ENCODE assay signal across 8 cellular contexts in the genomic region with DNA sequence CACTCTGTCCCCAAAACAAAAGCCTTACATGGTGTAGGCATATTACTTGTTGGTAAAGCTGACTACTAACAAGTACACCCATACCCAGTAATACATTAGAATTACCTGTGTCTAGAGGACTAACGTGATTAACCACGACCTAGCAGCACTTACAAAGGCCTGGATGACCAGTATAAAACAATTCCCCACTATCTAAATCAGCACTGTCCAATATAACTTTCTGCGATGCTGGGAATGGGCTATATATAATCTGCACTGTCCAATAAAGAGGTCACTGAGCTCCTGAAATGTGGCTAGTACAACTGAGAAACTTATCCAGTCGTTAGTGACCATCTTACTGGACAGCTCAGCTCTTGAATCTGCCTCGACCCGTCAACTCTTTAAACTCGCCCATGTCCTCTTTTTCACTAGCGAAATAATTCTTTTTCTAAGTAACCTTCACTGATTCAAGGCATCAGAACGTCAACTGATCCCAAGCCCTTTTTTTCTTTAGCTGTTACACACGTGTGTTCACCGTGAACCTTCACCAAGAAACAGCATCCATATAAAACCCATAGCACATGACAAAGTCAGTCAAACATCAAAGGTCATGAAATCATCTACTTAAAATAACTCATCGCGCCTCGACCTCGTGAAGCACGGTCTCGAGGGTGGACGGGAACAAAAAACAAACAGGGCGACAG. TPM values are rescaled to one million over a fixed set of nuclear protein-coding genes. Genes with fewer than 3 reads are reported as not detected.
DNase-seq lines count a peak whose midpoint lies in the region; ATAC-seq and TF ChIP-seq lines count a peak whose summit lies in the region.

No MANE protein-coding gene starts in this region.

- H3K36me3 Mint-ChIP-seq in naive thymus-derived CD8-positive, alpha-beta T cell: peaks cover 0 to 1% (median 0%) of the 10 kb centered on the region in 3 donors

- peaks cover 26% of the 10 kb centered on the region for H3K4me1 ChIP-seq in cardiac muscle cell (ENCODE audit: low read depth)
- H3K4me1 ChIP-seq in OCI-LY1 (ENCODE audit: insufficient read depth, low read length, severe bottlenecking): peaks cover 45% of the 10 kb centered on the region
- peaks cover 9% of the 10 kb centered on the region for H3K4me1 ChIP-seq in ectodermal cell (ENCODE audit: control insufficient read depth, insufficient read depth, low read length)

- intact Hi-C loops in Right ventricle myocardium inferior (cut with DNase I): loop anchor here (2.0 to 10.0 kb wide), 4 partner anchors 28 to 382 kb away; a partner anchor contains a TSS

- H3K9me2 ChIP-seq in OCI-LY1 (ENCODE audit: low read depth, low read length): no peaks in the 10 kb centered on the region

- H3K36me3 ChIP-seq in cardiac muscle cell (no peaks in the 10 kb centered on the region), OCI-LY1 (ENCODE audit: insufficient read depth, low read length) (peaks cover under 1% of the 10 kb centered on the region; the same call in 1 of the 2 replicates), ectodermal cell (ENCODE audit: control insufficient read depth, insufficient read depth, low read length) (no peaks in the 10 kb centered on the region)

- H3K9ac ChIP-seq in OCI-LY1 (ENCODE audit: low read length): peak overlapping the region; percentile 77

- ATAC-seq in Right ventricle myocardium inferior (no peak), HG03460 (IDR thresholded peaks at IDR 0.05; ENCODE audit: unreplicated experiment) (no peak)
- peak in 1 of 2 donors; percentile 10 for ATAC-seq in naive thymus-derived CD8-positive, alpha-beta T cell

- H3F3A ChIP-seq in OCI-LY1 (ENCODE audit: insufficient read depth, low read length): 0 out of 2 replicates have a peak, but pooled peaks cover 5% of the 10 kb centered on the region

- H3K27ac ChIP-seq in cardiac muscle cell: peak overlapping the region; percentile 98
- peak overlapping the region; percentile 51 for H3K27ac ChIP-seq in OCI-LY1 (ENCODE audit: low read depth, low read length, poor library complexity, severe bottlenecking)
- peak overlapping the region; percentile 85 for H3K27ac ChIP-seq in ectodermal cell (ENCODE audit: insufficient read depth, low read depth, low read length, poor library complexity, severe bottlenecking)

- no peaks in the 10 kb centered on the region for H4K20me1 ChIP-seq in OCI-LY1 (ENCODE audit: insufficient read depth, low read length)

- peak overlapping the region; percentile 88 to 99 (median 96) for H3K4me3 Mint-ChIP-seq in naive thymus-derived CD8-positive, alpha-beta T cell

- POLR2A ChIA-PET in naive thymus-derived CD8-positive, alpha-beta T cell (lab: Charles Lee): interaction anchor here (1.1 to 2.8 kb wide), 3 partner anchors 73 to 224 kb away, joined by 3 to 11 read pairs (median 7); a partner anchor contains a TSS

- H3K9me3 ChIP-seq in cardiac muscle cell (ENCODE audit: low read depth): no peaks in the 10 kb centered on the region
- no peaks in the 10 kb centered on the region for H3K9me3 ChIP-seq in OCI-LY1 (ENCODE audit: low read length)
- no peaks in the 10 kb centered on the region for H3K9me3 ChIP-seq in ectodermal cell (ENCODE audit: control insufficient read depth, low read length)

- peaks cover 25 to 51% (median 47%) of the 10 kb centered on the region in 4 donors for H3K4me1 Mint-ChIP-seq in naive thymus-derived CD8-positive, alpha-beta T cell

- peaks cover 9% of the 10 kb centered on the region; the same call in 1 of the 2 replicates for H3K79me2 ChIP-seq in OCI-LY1 (ENCODE audit: insufficient read depth, low read length)

- peak overlapping the region; percentile 91 to 100 (median 97) for H3K27ac Mint-ChIP-seq in naive thymus-derived CD8-positive, alpha-beta T cell

- H3K9me3 Mint-ChIP-seq in naive thymus-derived CD8-positive, alpha-beta T cell: no peaks in the 10 kb centered on the region

- H3K27me3 ChIP-seq in cardiac muscle cell (no peaks in the 10 kb centered on the region), OCI-LY1 (ENCODE audit: insufficient read depth, low read length) (no peaks in the 10 kb centered on the region), ectodermal cell (ENCODE audit: control insufficient read depth, insufficient read depth, low read length, poor library complexity, severe bottlenecking) (no peaks in the 10 kb centered on the region)

- H3K4me2 ChIP-seq in OCI-LY1 (ENCODE audit: low read length): peak overlapping the region; percentile 93

- H3K4me3 ChIP-seq in cardiac muscle cell (peak overlapping the region; percentile 55), OCI-LY1 (ENCODE audit: low read depth, low read length, poor library complexity, severe bottlenecking) (peak overlapping the region; percentile 77), ectodermal cell (ENCODE audit: insufficient read depth, low read depth, low read length) (peak overlapping the region; percentile 68)

- peaks cover 0 to 1% (median 0%) of the 10 kb centered on the region in 5 donors for H3K27me3 Mint-ChIP-seq in naive thymus-derived CD8-positive, alpha-beta T cell

- TF ChIP-seq CTCF in cardiac muscle cell (IDR thresholded peaks at IDR 0.05; ENCODE audit: low read depth, low read length): no peak
- no peak for TF ChIP-seq CTCF in OCI-LY1 (IDR thresholded peaks at IDR 0.05; ENCODE audit: low read length)

- no peak for DNase-seq in cardiac muscle cell (ENCODE audit: low read depth in 1 of 2, low spot score in 1 of 2)
- no peak for DNase-seq in Right ventricle myocardium inferior (ENCODE audit: missing footprints)
- no peak for DNase-seq in naive thymus-derived CD8-positive, alpha-beta T cell
- DNase-seq in activated effector memory CD4-positive, alpha-beta T cell treated with anti-CD3 and anti-CD28 coated beads, Interleukin-2, amount 50 U/mL, for 16 hours: no peak
- DNase-seq in NCI-H2081 (lab: John Stamatoyannopoulos, UW): no peak

- WGBS in ectodermal cell, 2 experiments: 12 to 13% methylated on average over 19 of the region's 19 CpGs

- H2AFZ ChIP-seq in OCI-LY1 (ENCODE audit: low read length): no peak overlapping the region

RNA-seq across cellular contexts. Expression of a gene that starts 0.9 kb away (rescaled TPM):
- total RNA-seq in cardiac muscle cell: 31.3 and 35.3 TPM in 2 replicates
- 16.4 and 16.5 TPM in 2 replicates for polyA plus RNA-seq in cardiac muscle cell
- total RNA-seq in Right ventricle myocardium inferior: 72.7 TPM
- 23.9 TPM for polyA plus RNA-seq in ectodermal cell (2013, experiment 1 of 4)
- polyA plus RNA-seq in ectodermal cell (2013, experiment 2 of 4): 21.8 TPM
- polyA plus RNA-seq in ectodermal cell (2013, experiment 3 of 4): 19.0 TPM
- polyA plus RNA-seq in ectodermal cell (2013, experiment 4 of 4): 19.4 TPM
- 10 to 100 TPM; 11.3 to 12.8 TPM for total RNA-seq in naive thymus-derived CD8-positive, alpha-beta T cell
- 1 to 10 TPM; 4.4 to 7.7 (median 4.7) TPM for polyA plus RNA-seq in naive thymus-derived CD8-positive, alpha-beta T cell

RNA-seq across cellular contexts. Expression of a gene that starts 44.4 kb away (rescaled TPM):
- 0.12 and 0.25 TPM in 2 replicates for total RNA-seq in cardiac muscle cell
- 0.10 TPM in 1 of 2 replicates, not detected in the other for polyA plus RNA-seq in cardiac muscle cell
- total RNA-seq in Right ventricle myocardium inferior: not detected
- polyA plus RNA-seq in ectodermal cell (2013, experiment 1 of 4): 1.7 TPM
- 0.89 TPM for polyA plus RNA-seq in ectodermal cell (2013, experiment 2 of 4)
- polyA plus RNA-seq in ectodermal cell (2013, experiment 3 of 4): 0.91 TPM
- 0.97 TPM for polyA plus RNA-seq in ectodermal cell (2013, experiment 4 of 4)
- total RNA-seq in naive thymus-derived CD8-positive, alpha-beta T cell: not detected
- not detected for polyA plus RNA-seq in naive thymus-derived CD8-positive, alpha-beta T cell
